15 cellular contexts compared by ENCODE assay signal in genomic region chr12:105201389-105201788, GRCh38.
"Had no signal": no experiment of that assay in that cellular context is flagged by ENCODE, and none has a peak within 500 bp of the region (broad histone marks: within the 10 kb centered on the region; RNA-seq: fewer than 3 reads in every experiment).

No MANE protein-coding gene starts in this region.

- H3K4me3 Mint-ChIP-seq: activated B cell treated with CpG ODN at 0.5 μM for 24 hours; activated CD4-positive, alpha-beta T cell treated with anti-CD3 and anti-CD28 coated beads, Interleukin-2, amount 10 ng/mL, durations not matched to agents 24 days and 14 days; naive thymus-derived CD4-positive, alpha-beta T cell; T-helper 17 cell had no signal

- ATAC-seq: gastroesophageal sphincter; lower lobe of right lung; naive thymus-derived CD4-positive, alpha-beta T cell; psoas muscle; T-helper 17 cell had no signal

- H3K9me3 ChIP-seq: ascending aorta, gastroesophageal sphincter, lower lobe of right lung, psoas muscle, sigmoid colon, thoracic aorta had no signal

- H3K27me3 ChIP-seq: ascending aorta, gastroesophageal sphincter, sigmoid colon had no signal

- H3K27ac ChIP-seq: ascending aorta, coronary artery, epithelial cell of prostate, gastroesophageal sphincter, lower lobe of right lung, psoas muscle, sigmoid colon, thoracic aorta had no signal

- H3K4me1 Mint-ChIP-seq: activated B cell treated with CpG ODN at 0.5 μM for 24 hours had no signal

- H3K4me3 ChIP-seq: ascending aorta, coronary artery, gastroesophageal sphincter, lower lobe of right lung, psoas muscle, sigmoid colon, thoracic aorta had no signal

- H3K9me3 Mint-ChIP-seq: activated B cell treated with CpG ODN at 0.5 μM for 24 hours; activated CD4-positive, alpha-beta T cell treated with anti-CD3 and anti-CD28 coated beads, Interleukin-2, amount 10 ng/mL, durations not matched to agents 24 days and 14 days; naive thymus-derived CD4-positive, alpha-beta T cell had no signal

- DNase-seq: activated B cell treated with CpG ODN at 0.5 μM for 24 hours; activated CD4-positive, alpha-beta T cell treated with anti-CD3 and anti-CD28 coated beads, Interleukin-2, amount 10 ng/mL, durations not matched to agents 24 days and 14 days; activated naive CD4-positive, alpha-beta T cell; effector CD4-positive, alpha-beta T cell; lower lobe of right lung; naive thymus-derived CD4-positive, alpha-beta T cell; psoas muscle; sigmoid colon; stimulated activated naive CD4-positive, alpha-beta T cell treated with Interleukin-2 at 50 U/mL for 16 hours; T-helper 17 cell had no signal

- H3K27ac Mint-ChIP-seq: activated B cell treated with CpG ODN at 0.5 μM for 24 hours; activated CD4-positive, alpha-beta T cell treated with anti-CD3 and anti-CD28 coated beads, Interleukin-2, amount 10 ng/mL, durations not matched to agents 24 days and 14 days; T-helper 17 cell had no signal

- H3K4me1 ChIP-seq: ascending aorta, lower lobe of right lung, psoas muscle had no signal
